In genomic region chr6:91317247-91317646, GRCh38 we compare ENCODE assay signal across 2 cellular contexts.
TF ChIP-seq lines count a peak whose summit lies in the region.

No MANE protein-coding gene starts in this region.

TF ChIP-seq in GM23338, 12 proteins besides CTCF, POLR2A, EP300 and RAD21:
- TF ChIP-seq JUNB (IDR thresholded peaks at IDR 0.05; ENCODE audit: unreplicated experiment): no peak
- TF ChIP-seq NANOG (IDR thresholded peaks at IDR 0.05; ENCODE audit: borderline replicate concordance): no peak
- TF ChIP-seq ZNF462 (CRISPR knock-in tag; IDR thresholded peaks at IDR 0.05): no peak
- TF ChIP-seq CREB1 (CRISPR knock-in tag; IDR thresholded peaks at IDR 0.05; ENCODE audit: low read depth): no peak
- no peak for TF ChIP-seq EZH2phosphoT487 (IDR thresholded peaks at IDR 0.05; ENCODE audit: unreplicated experiment)
- no peak for TF ChIP-seq POLR2AphosphoS5 (IDR thresholded peaks at IDR 0.05; ENCODE audit: low read depth)
- no peak for TF ChIP-seq REST (IDR thresholded peaks at IDR 0.05; ENCODE audit: unreplicated experiment)
- TF ChIP-seq EZH2 (IDR thresholded peaks at IDR 0.05; ENCODE audit: low read depth, unreplicated experiment): no peak
- TF ChIP-seq ZNF114 (CRISPR knock-in tag; IDR thresholded peaks at IDR 0.05): no peak
- no peak for TF ChIP-seq ETS1 (IDR thresholded peaks at IDR 0.05)
- no peak for TF ChIP-seq STAT1 (IDR thresholded peaks at IDR 0.05; ENCODE audit: unreplicated experiment)
- TF ChIP-seq ZNF331 (CRISPR knock-in tag; IDR thresholded peaks at IDR 0.05; ENCODE audit: low read depth): no peak

TF ChIP-seq in H1, 55 proteins besides CTCF, POLR2A, EP300 and RAD21:
- TF ChIP-seq FOSL1 (IDR thresholded peaks at IDR 0.05; ENCODE audit: insufficient read depth, low read depth, low read length) (no peak), CEBPB (IDR thresholded peaks at IDR 0.05; ENCODE audit: low read depth, low read length) (no peak), JUN (IDR thresholded peaks at IDR 0.05; ENCODE audit: low read depth, low read length) (no peak), CHD7 (IDR thresholded peaks at IDR 0.05; ENCODE audit: insufficient replicate concordance, low read length) (no peak), CHD2 (IDR thresholded peaks at IDR 0.05; ENCODE audit: low read length) (no peak), PHF8 (conservative IDR thresholded peaks at IDR 0.05; ENCODE audit: low read depth, low read length) (no peak), BACH1 (IDR thresholded peaks at IDR 0.05; ENCODE audit: low read length) (no peak), GTF2F1 (IDR thresholded peaks at IDR 0.05; ENCODE audit: borderline replicate concordance, low read depth, low read length) (no peak), RBBP5 (IDR thresholded peaks at IDR 0.05; ENCODE audit: borderline replicate concordance, low read depth, low read length) (no peak), ZNF274 (IDR thresholded peaks at IDR 0.05; ENCODE audit: borderline replicate concordance, extremely low read depth, low read length) (no peak), RFX5 (IDR thresholded peaks at IDR 0.05; ENCODE audit: borderline replicate concordance, low read depth, low read length) (no peak), BCL11A (IDR thresholded peaks at IDR 0.05; ENCODE audit: low read depth in 2 of 2, low read length in 2 of 2) (no peak), GABPA (IDR thresholded peaks at IDR 0.05; ENCODE audit: borderline replicate concordance, insufficient read depth, low read length) (no peak), POLR2AphosphoS5 (IDR thresholded peaks at IDR 0.05; ENCODE audit: low read depth, low read length) (no peak), RNF2 (IDR thresholded peaks at IDR 0.05; ENCODE audit: borderline replicate concordance, low read depth, low read length, missing control alignments, poor library complexity, severe bottlenecking) (no peak)
TF ChIP-seq in H1: peak in this region for 0.
